ENCODE assay signal across 14 cellular contexts in the genomic region with DNA sequence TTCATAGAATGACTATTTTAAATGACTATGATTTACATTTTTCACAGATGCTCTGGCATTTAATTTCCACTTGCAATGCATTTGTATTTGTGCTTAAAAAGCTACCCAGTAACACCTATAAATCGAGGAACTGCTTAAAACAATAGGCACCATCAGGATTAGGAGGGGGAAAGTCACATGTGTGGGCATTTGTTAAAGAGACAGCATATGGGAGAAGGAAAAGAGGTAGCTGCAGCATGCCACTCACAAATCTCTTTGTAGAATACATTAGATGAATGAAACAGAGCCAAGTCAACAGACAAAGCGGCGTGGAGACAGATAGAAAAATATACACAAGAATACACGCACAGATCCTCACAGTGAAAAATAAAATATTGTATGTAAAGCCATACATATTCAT.
DNase-seq lines count a peak whose midpoint lies in the region; ATAC-seq and TF ChIP-seq lines count a peak whose summit lies in the region.
"Had no signal": no experiment of that assay in that cellular context is flagged by ENCODE, and none has a peak within 500 bp of the region (broad histone marks: within the 10 kb centered on the region; RNA-seq: fewer than 3 reads in every experiment).

No MANE protein-coding gene starts in this region.

- H3K79me2 ChIP-seq in SK-N-SH (ENCODE audit: insufficient read depth), result no peaks in the 10 kb centered on the region

- H3F3A ChIP-seq in SK-N-SH (replicated peaks; ENCODE audit: insufficient read depth), result no peaks in the 10 kb centered on the region

- no peaks in the 10 kb centered on the region for H3K36me3 ChIP-seq in SK-N-SH (replicated peaks in 1 of 2; ENCODE audit: control insufficient read depth in 1 of 2, insufficient read depth in 2 of 2, low read length in 1 of 2)
- no peaks in the 10 kb centered on the region for H3K36me3 ChIP-seq in CD4-positive, alpha-beta memory T cell (ENCODE audit: insufficient read depth, low read length)

- H3K27ac ChIP-seq in SK-N-SH (ENCODE audit: low read depth in 2 of 2, low read length in 1 of 2), result peak overlapping the region in 1 of 2 experiments; percentile 98; a peak in 2 of 4 replicates
- H3K27ac ChIP-seq in CD4-positive, alpha-beta memory T cell (ENCODE audit: low read depth, low read length), result no peak overlapping the region
- H3K27ac ChIP-seq: A549 had no signal

- POLR2A ChIA-PET in SK-N-SH (lab: Yijun Ruan, JAX), result interaction anchor here (1.0 kb wide), 1 partner anchor 11 kb away, joined by 3 read pairs; no protein-coding TSS in a partner anchor
- POLR2A ChIA-PET in CD4-positive, alpha-beta memory T cell (lab: Charles Lee; ENCODE audit: partially characterized antibody), result no interaction called here

- TF ChIP-seq EP300 in SK-N-SH (IDR thresholded peaks at IDR 0.05; ENCODE audit: borderline replicate concordance in 1 of 2, low read depth in 1 of 2, low read length in 1 of 2), result no peak

- H3K9me3 Mint-ChIP-seq in CD4-positive, alpha-beta memory T cell, result peaks cover 0 to 2% (median 0%) of the 10 kb centered on the region in 8 donors

- intact Hi-C loops in CD4-positive, alpha-beta memory T cell (cut with micrococcal nuclease), result no loop called here

- H2AFZ ChIP-seq in SK-N-SH (ENCODE audit: low read depth), result no peak overlapping the region

- no peak overlapping the region for H3K9ac ChIP-seq in SK-N-SH

- H3K4me2 ChIP-seq in SK-N-SH, result no peak overlapping the region
- H3K4me2 ChIP-seq: A549 had no signal

- DNase-seq in SK-N-SH (peak; percentile 33), NCI-H82 (lab: John Stamatoyannopoulos, UW) (peak; percentile 69), cerebellum (ENCODE audit: low spot score) (peak; percentile 35), NCI-H748 treated with DMSO at 0.1 percent for 48 hours (lab: John Stamatoyannopoulos, UW) (no peak)
- no peak for DNase-seq in CD4-positive, alpha-beta memory T cell
- DNase-seq: DMS79, EL, GDM1, HCEC 1CT, HFFc6 had no signal

- no peaks in the 10 kb centered on the region for H4K20me1 ChIP-seq in SK-N-SH (ENCODE audit: insufficient read depth)

- no peak for TF ChIP-seq CTCF in SK-N-SH (IDR thresholded peaks at IDR 0.05)

- H3K4me1 Mint-ChIP-seq in CD4-positive, alpha-beta memory T cell, result no peaks in the 10 kb centered on the region

- no peak overlapping the region for H3K4me3 ChIP-seq in SK-N-SH (ENCODE audit: low read depth in 2 of 2, low read length in 1 of 2)
- no peak overlapping the region for H3K4me3 ChIP-seq in CD4-positive, alpha-beta memory T cell (ENCODE audit: low read length in 2 of 2)
- H3K4me3 ChIP-seq: A549 had no signal

- H3K27me3 ChIP-seq in SK-N-SH (ENCODE audit: insufficient read depth), result no peaks in the 10 kb centered on the region
- H3K27me3 ChIP-seq in CD4-positive, alpha-beta memory T cell (ENCODE audit: insufficient read depth, low read length), result no peaks in the 10 kb centered on the region

- no peak overlapping the region for H3K4me3 Mint-ChIP-seq in CD4-positive, alpha-beta memory T cell
- H3K4me3 Mint-ChIP-seq: HFFc6 had no signal

- 0 out of 2 replicates have a peak, but pooled peaks cover 3% of the 10 kb centered on the region for H3K9me2 ChIP-seq in SK-N-SH

- H3K9me3 ChIP-seq in SK-N-SH, result no peaks in the 10 kb centered on the region
- H3K9me3 ChIP-seq in CD4-positive, alpha-beta memory T cell (ENCODE audit: control insufficient read depth in 1 of 2, low read length in 2 of 2), result no peaks in the 10 kb centered on the region
- H3K9me3 ChIP-seq: A549 had no signal

- 47% methylated on average over 4 of the region's 4 CpGs for WGBS in SK-N-SH (ENCODE audit: low lambda C conversion rate)

- H3K4me1 ChIP-seq in SK-N-SH (ENCODE audit: control insufficient read depth in 1 of 2, insufficient read depth in 2 of 2, low read depth in 1 of 2, low read length in 1 of 2), result peaks cover 4 to 64% of the 10 kb centered on the region in 2 experiments; a peak in 3 of 4 replicates
- H3K4me1 ChIP-seq in CD4-positive, alpha-beta memory T cell (ENCODE audit: insufficient read depth, low read length), result no peaks in the 10 kb centered on the region

- H3K27ac Mint-ChIP-seq in CD4-positive, alpha-beta memory T cell, result no peak overlapping the region
- H3K27ac Mint-ChIP-seq: HFFc6 had no signal

- TF ChIP-seq RAD21 in SK-N-SH (IDR thresholded peaks at IDR 0.05; ENCODE audit: low read length), result no peak

- peaks cover 1 to 8% of the 10 kb centered on the region in 2 donors for H3K27me3 Mint-ChIP-seq in CD4-positive, alpha-beta memory T cell

- ATAC-seq in SK-N-SH treated with all-trans-retinoic acid at 6 μM for 48 hours (no peak), GM18868 (IDR thresholded peaks at IDR 0.05; ENCODE audit: unreplicated experiment) (no peak)
- ATAC-seq: A549, HepG2 had no signal

- no peaks in the 10 kb centered on the region for H3K36me3 Mint-ChIP-seq in CD4-positive, alpha-beta memory T cell

- CTCF ChIA-PET in SK-N-SH (lab: Yijun Ruan, JAX), result interaction anchor here (0.7 to 1.8 kb wide), 5 partner anchors 11 to 502 kb away, joined by 3 to 10 read pairs (median 3); no protein-coding TSS in a partner anchor
- CTCF ChIA-PET in CD4-positive, alpha-beta memory T cell (lab: Charles Lee; ENCODE audit: partially characterized antibody), result no interaction called here

TF ChIP-seq in SK-N-SH, 30 proteins besides CTCF, POLR2A, EP300 and RAD21:
- TF ChIP-seq, protein P1, sequence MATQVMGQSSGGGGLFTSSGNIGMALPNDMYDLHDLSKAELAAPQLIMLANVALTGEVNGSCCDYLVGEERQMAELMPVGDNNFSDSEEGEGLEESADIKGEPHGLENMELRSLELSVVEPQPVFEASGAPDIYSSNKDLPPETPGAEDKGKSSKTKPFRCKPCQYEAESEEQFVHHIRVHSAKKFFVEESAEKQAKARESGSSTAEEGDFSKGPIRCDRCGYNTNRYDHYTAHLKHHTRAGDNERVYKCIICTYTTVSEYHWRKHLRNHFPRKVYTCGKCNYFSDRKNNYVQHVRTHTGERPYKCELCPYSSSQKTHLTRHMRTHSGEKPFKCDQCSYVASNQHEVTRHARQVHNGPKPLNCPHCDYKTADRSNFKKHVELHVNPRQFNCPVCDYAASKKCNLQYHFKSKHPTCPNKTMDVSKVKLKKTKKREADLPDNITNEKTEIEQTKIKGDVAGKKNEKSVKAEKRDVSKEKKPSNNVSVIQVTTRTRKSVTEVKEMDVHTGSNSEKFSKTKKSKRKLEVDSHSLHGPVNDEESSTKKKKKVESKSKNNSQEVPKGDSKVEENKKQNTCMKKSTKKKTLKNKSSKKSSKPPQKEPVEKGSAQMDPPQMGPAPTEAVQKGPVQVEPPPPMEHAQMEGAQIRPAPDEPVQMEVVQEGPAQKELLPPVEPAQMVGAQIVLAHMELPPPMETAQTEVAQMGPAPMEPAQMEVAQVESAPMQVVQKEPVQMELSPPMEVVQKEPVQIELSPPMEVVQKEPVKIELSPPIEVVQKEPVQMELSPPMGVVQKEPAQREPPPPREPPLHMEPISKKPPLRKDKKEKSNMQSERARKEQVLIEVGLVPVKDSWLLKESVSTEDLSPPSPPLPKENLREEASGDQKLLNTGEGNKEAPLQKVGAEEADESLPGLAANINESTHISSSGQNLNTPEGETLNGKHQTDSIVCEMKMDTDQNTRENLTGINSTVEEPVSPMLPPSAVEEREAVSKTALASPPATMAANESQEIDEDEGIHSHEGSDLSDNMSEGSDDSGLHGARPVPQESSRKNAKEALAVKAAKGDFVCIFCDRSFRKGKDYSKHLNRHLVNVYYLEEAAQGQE (IDR thresholded peaks at IDR 0.05; ENCODE audit: low read depth, low read length), result no peak
- TF ChIP-seq MXI1 (IDR thresholded peaks at IDR 0.05; ENCODE audit: low read depth, low read length), result peak; percentile 79
- TF ChIP-seq FOXJ3 (CRISPR knock-in tag; IDR thresholded peaks at IDR 0.05), result no peak
TF ChIP-seq in SK-N-SH: peak in this region for 1.

TF ChIP-seq in SK-N-SH treated with all-trans-retinoic acid at 6 μM for 48 hours, 23 proteins besides CTCF, POLR2A, EP300 and RAD21:
- TF ChIP-seq TOX (CRISPR knock-in tag; IDR thresholded peaks at IDR 0.05; ENCODE audit: borderline replicate concordance) (no peak), ZNF8 (CRISPR knock-in tag; IDR thresholded peaks at IDR 0.05) (no peak), SNAI2 (CRISPR knock-in tag; IDR thresholded peaks at IDR 0.05) (no peak), TCF4 (CRISPR knock-in tag; IDR thresholded peaks at IDR 0.05; ENCODE audit: borderline replicate concordance) (no peak)
TF ChIP-seq in SK-N-SH treated with all-trans-retinoic acid at 6 μM for 48 hours: peak in this region for 0.

Comparison
In these comparisons a context has a peak if more than half of its experiments do, and no peak if none do; other contexts are left out.
1. DNase-seq: peak in SK-N-SH (single experiment), NCI-H82 (single experiment) and cerebellum (single experiment); none in CD4-positive, alpha-beta memory T cell (0 of 5) and NCI-H748 treated with DMSO at 0.1 percent for 48 hours (single experiment).